ENCODE assay signal across 9 cellular contexts in genomic region chr19:2542341-2543069, GRCh38.
DNase-seq lines count a peak whose midpoint lies in the region; ATAC-seq, FAIRE-seq and TF ChIP-seq lines count a peak whose summit lies in the region.
"Had no signal": no experiment of that assay in that cellular context is flagged by ENCODE, and none has a peak within 500 bp of the region (broad histone marks: within the 10 kb centered on the region; RNA-seq: fewer than 3 reads in every experiment).

No MANE protein-coding gene starts in this region.

- H3K36me3 Mint-ChIP-seq in activated naive CD4-positive, alpha-beta T cell treated with anti-CD3 and anti-CD28 coated beads, Interleukin-2, amount 50 U/mL, for 24 hours = no peaks in the 10 kb centered on the region
- no peaks in the 10 kb centered on the region for H3K36me3 Mint-ChIP-seq in activated naive CD4-positive, alpha-beta T cell treated with anti-CD3 and anti-CD28 coated beads, Interleukin-2, amount 50 U/mL, for 72 hours

- H3K9me3 ChIP-seq in mucosa of rectum (ENCODE audit: control insufficient read depth in 2 of 2, low read length in 2 of 2) (no peaks in the 10 kb centered on the region), vagina (no peaks in the 10 kb centered on the region)

- no peaks in the 10 kb centered on the region for H3K9me3 Mint-ChIP-seq in activated naive CD4-positive, alpha-beta T cell treated with anti-CD3 and anti-CD28 coated beads, Interleukin-2, amount 50 U/mL, for 24 hours
- no peaks in the 10 kb centered on the region for H3K9me3 Mint-ChIP-seq in activated naive CD4-positive, alpha-beta T cell treated with anti-CD3 and anti-CD28 coated beads, Interleukin-2, amount 50 U/mL, for 72 hours

- H3K27ac ChIP-seq in mucosa of rectum (ENCODE audit: low read depth in 2 of 2, low read length in 2 of 2) (peak overlapping the region; percentile 52 to 84), vagina (peak overlapping the region; percentile 74)

- peak overlapping the region in 1 of 2 donors; percentile 0 for H3K9ac ChIP-seq in mucosa of rectum (ENCODE audit: low read depth in 1 of 2, low read length in 2 of 2)

- H3K27me3 ChIP-seq in mucosa of rectum (ENCODE audit: control insufficient read depth in 2 of 2, insufficient read depth in 2 of 2, low read length in 2 of 2) (no peaks in the 10 kb centered on the region), vagina (no peaks in the 10 kb centered on the region)

- WGBS in lower leg skin, 2 donors = 75 to 83% methylated on average over 22 of the region's 22 CpGs

- intact Hi-C loops in vagina (cut with DNase I) (no loop called here), lower leg skin (cut with DNase I; ENCODE audit: low total_unique reads) (loop anchor here (5.0 kb wide), 1 partner anchor 65 kb away; the partner anchor contains the start of gene GADD45B)

- ATAC-seq in activated naive CD4-positive, alpha-beta T cell treated with anti-CD3 and anti-CD28 coated beads, Interleukin-2, amount 50 U/mL, for 72 hours = no peak

- TF ChIP-seq CTCF in vagina (IDR thresholded peaks at IDR 0.05) (no peak), lower leg skin (IDR thresholded peaks at IDR 0.05) (no peak)

- H3K4me3 Mint-ChIP-seq in activated naive CD4-positive, alpha-beta T cell treated with anti-CD3 and anti-CD28 coated beads, Interleukin-2, amount 50 U/mL, for 24 hours = peak overlapping the region; percentile 15

- TF ChIP-seq POLR2A in vagina (IDR thresholded peaks at IDR 0.05) (no peak), lower leg skin (IDR thresholded peaks at IDR 0.05) (no peak), H54 (IDR thresholded peaks at IDR 0.05; ENCODE audit: low read depth, low read length) (no peak)

- no peak overlapping the region for H3K4me3 ChIP-seq in mucosa of rectum (ENCODE audit: low read length in 2 of 2)
- no peak overlapping the region for H3K4me3 ChIP-seq in vagina
- no peak overlapping the region for H3K4me3 ChIP-seq in lower leg skin (ENCODE audit: low read depth, poor library complexity, severe bottlenecking)

- no peak for DNase-seq in activated naive CD4-positive, alpha-beta T cell treated with anti-CD3 and anti-CD28 coated beads, Interleukin-2, amount 50 U/mL, for 72 hours (ENCODE audit: low spot score in 2 of 2)
- peak; percentile 46 for DNase-seq in cerebellar cortex (ENCODE audit: low spot score)
- DNase-seq in vagina (ENCODE audit: extremely low spot score in 2 of 2) = no peak
- no peak for DNase-seq in lower leg skin (ENCODE audit: low spot score in 2 of 2)
- no peak for DNase-seq in H54 (ENCODE audit: insufficient read length, low spot score)
- DNase-seq in AG20443 (ENCODE audit: low spot score) = no peak
- DNase-seq: NCI-H524 had no signal

- no peak for FAIRE-seq in H54 (lab: Jason Lieb, UNC)

- H3K4me1 ChIP-seq in mucosa of rectum (ENCODE audit: control insufficient read depth in 2 of 2, insufficient read depth in 2 of 2, low read length in 2 of 2) (peaks cover 26 to 27% of the 10 kb centered on the region in 2 donors), vagina (peaks cover 74% of the 10 kb centered on the region)

- H3K27ac Mint-ChIP-seq in activated naive CD4-positive, alpha-beta T cell treated with anti-CD3 and anti-CD28 coated beads, Interleukin-2, amount 50 U/mL, for 24 hours = no peak overlapping the region
- H3K27ac Mint-ChIP-seq in activated naive CD4-positive, alpha-beta T cell treated with anti-CD3 and anti-CD28 coated beads, Interleukin-2, amount 50 U/mL, for 72 hours = no peak overlapping the region

- H3K27me3 Mint-ChIP-seq in activated naive CD4-positive, alpha-beta T cell treated with anti-CD3 and anti-CD28 coated beads, Interleukin-2, amount 50 U/mL, for 24 hours = no peaks in the 10 kb centered on the region

- no peaks in the 10 kb centered on the region for H3K36me3 ChIP-seq in mucosa of rectum (ENCODE audit: control insufficient read depth in 2 of 2, insufficient read depth in 2 of 2, low read length in 2 of 2)
- no peaks in the 10 kb centered on the region for H3K36me3 ChIP-seq in vagina

- H3K4me1 Mint-ChIP-seq in activated naive CD4-positive, alpha-beta T cell treated with anti-CD3 and anti-CD28 coated beads, Interleukin-2, amount 50 U/mL, for 24 hours = peaks cover 10% of the 10 kb centered on the region
